8 cellular contexts compared by ENCODE assay signal in the genomic region with DNA sequence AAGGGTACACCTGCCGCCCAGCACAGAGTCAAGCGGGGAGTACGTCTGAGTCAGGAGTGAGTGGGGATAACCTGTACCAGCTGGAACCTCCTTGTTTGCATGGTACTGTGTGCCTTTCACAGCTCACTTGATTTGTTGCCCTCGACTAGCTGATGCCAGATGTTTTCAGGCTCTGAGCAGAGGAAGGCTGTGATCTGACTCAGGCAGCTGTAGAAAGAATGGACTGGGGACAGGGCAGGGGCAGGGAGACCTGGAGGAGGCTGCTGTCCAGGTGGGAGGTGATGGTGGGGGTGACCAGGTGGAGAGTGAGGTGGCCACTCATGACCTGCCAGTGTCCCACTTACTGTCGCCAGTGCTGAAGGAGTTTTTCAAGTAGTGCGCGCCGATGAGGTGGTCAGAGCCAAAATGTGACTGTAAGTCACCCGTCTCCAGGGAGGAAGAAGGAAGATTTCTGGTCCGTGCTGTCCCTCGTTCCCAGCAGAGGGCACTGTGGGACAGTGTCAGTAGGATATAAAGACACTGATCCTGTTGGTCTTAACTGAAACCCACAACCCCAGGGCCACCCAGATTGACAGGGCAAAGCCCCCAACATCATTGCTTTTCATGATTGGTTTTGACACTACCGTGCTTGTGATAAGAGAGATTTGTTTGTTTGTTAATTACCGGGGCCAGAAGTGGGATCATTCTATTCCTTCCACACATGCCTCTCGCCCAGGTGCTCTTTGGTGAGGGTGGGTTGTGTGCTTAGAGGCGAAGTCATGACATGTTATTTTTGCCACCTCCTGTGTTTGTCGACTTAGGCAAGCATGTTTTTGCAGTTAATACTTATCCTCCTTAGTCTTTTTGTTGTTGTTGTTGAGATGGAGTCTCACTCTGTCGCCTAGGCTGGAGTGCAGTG.
DNase-seq lines count a peak whose midpoint lies in the region; ATAC-seq and TF ChIP-seq lines count a peak whose summit lies in the region.

No MANE protein-coding gene starts in this region.

- TF ChIP-seq RAD21 in neural cell (conservative IDR thresholded peaks at IDR 0.05) = peak; percentile 72

- peaks cover 6% of the 10 kb centered on the region for H3K9me3 Mint-ChIP-seq in activated T-cell treated with anti-CD3 and anti-CD28 coated beads, Interleukin-2, amount 50 U/mL, for 4 hours

- no peak overlapping the region for H3K4me3 Mint-ChIP-seq in activated T-cell treated with anti-CD3 and anti-CD28 coated beads, Interleukin-2, amount 50 U/mL, for 4 hours

- TF ChIP-seq EP300 in neural cell (conservative IDR thresholded peaks at IDR 0.05; ENCODE audit: poor library complexity, severe bottlenecking) = no peak

- H3K79me2 ChIP-seq in neural cell (replicated peaks; ENCODE audit: insufficient read depth, low read length) = no peaks in the 10 kb centered on the region

- no peaks in the 10 kb centered on the region for H3K27me3 Mint-ChIP-seq in activated T-cell treated with anti-CD3 and anti-CD28 coated beads, Interleukin-2, amount 50 U/mL, for 4 hours (ENCODE audit: low read depth)

- H3K36me3 ChIP-seq in neural cell (ENCODE audit: insufficient read depth, low read length) = peaks cover 2% of the 10 kb centered on the region

- H3F3A ChIP-seq in neural cell (ENCODE audit: insufficient read depth, low read length, poor library complexity, severe bottlenecking) = no peaks in the 10 kb centered on the region

- peak; percentile 83 for DNase-seq in COLO668 (lab: John Stamatoyannopoulos, UW; ENCODE audit: unreplicated experiment)
- DNase-seq in Jurkat, Clone E6-1 (ENCODE audit: low read depth, low spot score) = peak; percentile 63
- peak; percentile 88 for DNase-seq in OCI-M1 (lab: John Stamatoyannopoulos, UW)
- peak; percentile 40 for DNase-seq in activated T-cell treated with anti-CD3 and anti-CD28 coated beads, Interleukin-2, amount 50 U/mL, for 4 hours
- peak; percentile 71 for DNase-seq in fibroblast of mammary gland (ENCODE audit: low read depth)
- peak in 36 of 49 donors; percentile 4 to 67 (median 44) for DNase-seq in substantia nigra (lab: John Stamatoyannopoulos, UW)
- no peak for DNase-seq in mesenteric fat pad (ENCODE audit: low spot score)

- H3K4me2 ChIP-seq in neural cell (ENCODE audit: low read length) = no peak overlapping the region

- peaks cover 20% of the 10 kb centered on the region for H3K36me3 Mint-ChIP-seq in activated T-cell treated with anti-CD3 and anti-CD28 coated beads, Interleukin-2, amount 50 U/mL, for 4 hours (ENCODE audit: insufficient read depth)

- H3K9ac ChIP-seq in neural cell (ENCODE audit: low read length) = no peak overlapping the region

- H4K20me1 ChIP-seq in neural cell (ENCODE audit: insufficient read depth) = no peaks in the 10 kb centered on the region

- no peaks in the 10 kb centered on the region for H3K9me2 ChIP-seq in neural cell (ENCODE audit: insufficient read depth, low read length)

- no peaks in the 10 kb centered on the region for H3K27me3 ChIP-seq in neural cell (ENCODE audit: insufficient read depth, low read depth, low read length)

- TF ChIP-seq CTCF in fibroblast of mammary gland (conservative IDR thresholded peaks at IDR 0.05; ENCODE audit: control insufficient read depth, insufficient read depth, low read depth, low read length) (peak; percentile 74), neural cell (IDR thresholded peaks at IDR 0.05; ENCODE audit: poor library complexity, severe bottlenecking) (peak; percentile 75)

- peaks cover 3% of the 10 kb centered on the region for H3K4me1 Mint-ChIP-seq in activated T-cell treated with anti-CD3 and anti-CD28 coated beads, Interleukin-2, amount 50 U/mL, for 4 hours (ENCODE audit: low read depth)

- H3K27ac ChIP-seq in neural cell (ENCODE audit: low read length) = no peak overlapping the region
- H3K27ac ChIP-seq in substantia nigra (ENCODE audit: low read depth, low read length, poor library complexity, severe bottlenecking) = no peak overlapping the region

- no peak overlapping the region for H3K4me3 ChIP-seq in Jurkat, Clone E6-1 (ENCODE audit: low read length)
- H3K4me3 ChIP-seq in fibroblast of mammary gland (ENCODE audit: control insufficient read depth, low read depth, low read length) (no peak overlapping the region), neural cell (ENCODE audit: low read length) (no peak overlapping the region)

- peak; percentile 57 to 65 for ATAC-seq in activated T-cell treated with anti-CD3 and anti-CD28 coated beads, Interleukin-2, amount 50 U/mL, for 4 hours

- peaks cover 4% of the 10 kb centered on the region for H3K9me3 ChIP-seq in neural cell (ENCODE audit: low read length)

- H2AFZ ChIP-seq in neural cell (ENCODE audit: low read depth, low read length) = no peak overlapping the region

TF ChIP-seq in neural cell, 6 proteins besides CTCF, POLR2A, EP300 and RAD21:
- TF ChIP-seq SMC3 (conservative IDR thresholded peaks at IDR 0.05; ENCODE audit: poor library complexity) (peak; percentile 82), POLR2AphosphoS5 (IDR thresholded peaks at IDR 0.05) (no peak), TAF1 (IDR thresholded peaks at IDR 0.05; ENCODE audit: low read depth) (no peak)
